ENCODE assay signal across 27 cellular contexts in genomic region chr14:41404121-41404520, GRCh38.
A peak's percentile ranks its signal among the peaks of the same experiment; 100 is the strongest.
DNase-seq lines count a peak whose midpoint lies in the region; ATAC-seq and TF ChIP-seq lines count a peak whose summit lies in the region.
"Had no signal": no experiment of that assay in that cellular context is flagged by ENCODE, and none has a peak within 500 bp of the region (broad histone marks: within the 10 kb centered on the region; RNA-seq: fewer than 3 reads in every experiment).

No MANE protein-coding gene starts in this region.

- peaks cover 16% of the 10 kb centered on the region for H3K27me3 ChIP-seq in iPS-20b (ENCODE audit: insufficient read depth, low read length)
- H3K27me3 ChIP-seq: BE2C, SJSA1 had no signal

- TF ChIP-seq CTCF in choroid plexus epithelial cell (conservative IDR thresholded peaks at IDR 0.05; ENCODE audit: low read depth, low read length) = no peak
- TF ChIP-seq CTCF in omental fat pad (IDR thresholded peaks at IDR 0.05) = no peak

- H3K27ac ChIP-seq in iPS-20b (ENCODE audit: low read length) = no peak overlapping the region
- H3K27ac ChIP-seq: HL-60, PC-9, SJSA1 had no signal

- peaks cover 30% of the 10 kb centered on the region; the same call in 1 of the 2 replicates for H3K4me1 ChIP-seq in iPS-20b (ENCODE audit: insufficient read depth, low read length)
- H3K4me1 ChIP-seq: BE2C, SJSA1 had no signal

- no peaks in the 10 kb centered on the region for H3K36me3 ChIP-seq in iPS-20b (ENCODE audit: insufficient read depth, low read depth, low read length)
- H3K36me3 ChIP-seq: BE2C, SJSA1 had no signal

- DNase-seq in NCI-H226 (peak; percentile 84), choroid plexus epithelial cell (ENCODE audit: low read depth) (peak; percentile 8), omental fat pad (ENCODE audit: low spot score) (no peak), AG08395 (ENCODE audit: low spot score) (no peak), SKM-1 (lab: John Stamatoyannopoulos, UW; ENCODE audit: unreplicated experiment) (no peak), NCI-H510A treated with DMSO at 0.1 percent for 48 hours (lab: John Stamatoyannopoulos, UW) (no peak), midbrain (lab: John Stamatoyannopoulos, UW) (no peak)
- DNase-seq: BE2C; Calu3; DMS79 treated with DMSO at 0.1 percent for 48 hours; GF-D8; Kasumi-1; NCI-H1092 treated with DMSO at 0.1 percent for 48 hours; NCI-H1436; NCI-H187 treated with DMSO at 0.1 percent for 48 hours; NCI-H2171 treated with DMSO at 0.1 percent for 48 hours; NCI-H446; NCI-H526; NCI-H82; NK-92 treated with Interleukin-12 subunit alpha and Interleukin-12 subunit beta, amount 100 ng/mL, for 24 hours; PC-9; Right ventricle myocardium superior; RPMI8226 had no signal

- H3K4me3 ChIP-seq in choroid plexus epithelial cell (ENCODE audit: low read depth, low read length) (no peak overlapping the region), iPS-20b (ENCODE audit: low read length) (peak overlapping the region; percentile 49)
- H3K4me3 ChIP-seq: K562, PC-9, SJSA1 had no signal

- no peaks in the 10 kb centered on the region for H3K9me3 ChIP-seq in iPS-20b (ENCODE audit: insufficient read depth, low read depth, low read length)
- H3K9me3 ChIP-seq: BE2C, SJSA1 had no signal

- peak; percentile 59 for ATAC-seq in omental fat pad (ENCODE audit: low FRiP score)
- ATAC-seq: K562 had no signal

- no peak overlapping the region for H3K9ac ChIP-seq in iPS-20b (ENCODE audit: low read depth, low read length)

Comparison
In these comparisons a context has a peak if more than half of its experiments do, and no peak if none do; other contexts are left out.
1. DNase-seq: peak in NCI-H226 (single experiment) and choroid plexus epithelial cell (single experiment); none in omental fat pad (single experiment), AG08395 (single experiment), SKM-1 (single experiment), NCI-H510A treated with DMSO at 0.1 percent for 48 hours (single experiment) and midbrain (single experiment).